ENCODE assay signal across 8 cellular contexts in the genomic region with DNA sequence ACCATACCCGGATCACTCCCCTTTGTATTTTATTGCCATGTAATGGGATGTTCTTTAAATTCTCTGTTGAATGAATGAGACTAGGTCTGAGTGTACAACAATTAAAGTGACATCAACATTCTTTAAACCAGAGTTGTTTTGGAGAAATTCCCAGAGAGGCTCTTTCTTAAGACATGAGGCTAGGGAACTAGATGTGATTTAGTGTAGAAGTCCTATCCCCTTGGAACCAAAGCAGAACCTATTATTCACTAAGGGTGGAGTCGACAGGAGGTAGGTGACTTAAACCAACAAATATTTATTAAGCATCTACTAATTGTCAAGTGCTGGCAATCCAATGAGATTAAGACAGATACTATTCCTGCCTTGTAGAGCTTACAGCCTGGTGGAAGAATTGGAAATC. TPM values are rescaled to one million over a fixed set of nuclear protein-coding genes. Genes with fewer than 3 reads are reported as not detected.
DNase-seq lines count a peak whose midpoint lies in the region; ATAC-seq and TF ChIP-seq lines count a peak whose summit lies in the region.

No MANE protein-coding gene starts in this region.

- 22 to 47% methylated on average over 2 of the region's 2 CpGs for WGBS in esophagus squamous epithelium, 2 donors

- DNase-seq in GM12864 (ENCODE audit: low read depth) (no peak), SK-N-MC (ENCODE audit: low read depth, low spot score) (no peak), esophagus squamous epithelium (lab: John Stamatoyannopoulos, UW) (no peak), gastrocnemius medialis (no peak), NCI-H1930 (lab: John Stamatoyannopoulos, UW) (no peak), ACHN (no peak)
- no peak for DNase-seq in effector CD8-positive, alpha-beta T cell (lab: John Stamatoyannopoulos, UW)

- in situ Hi-C loops in gastrocnemius medialis (cut with MboI; ENCODE audit: low sequenced_read_pairs in 4 of 4): no loop called here
- in situ Hi-C loops in ACHN (cut with HindIII; ENCODE audit: low pct_ligation_motif_present, low pct_unique_long_range_greater_than_20kb, low sequenced_read_pairs): no loop called here

- peaks cover 54% of the 10 kb centered on the region for H3K36me3 ChIP-seq in SK-N-MC (ENCODE audit: insufficient read depth, low read length)
- H3K36me3 ChIP-seq in esophagus squamous epithelium: peaks cover 5 to 33% (median 6%) of the 10 kb centered on the region in 3 donors
- H3K36me3 ChIP-seq in gastrocnemius medialis: peaks cover 2 to 44% of the 10 kb centered on the region in 2 donors

- H3K27me3 ChIP-seq in esophagus squamous epithelium (no peaks in the 10 kb centered on the region), gastrocnemius medialis (no peaks in the 10 kb centered on the region)

- intact Hi-C loops in esophagus squamous epithelium (cut with DNase I): no loop called here
- intact Hi-C loops in gastrocnemius medialis (cut with DNase I; ENCODE audit: low total_unique reads): loop anchor here (5.0 to 10.0 kb wide), 3 partner anchors 77 to 305 kb away; a partner anchor contains a TSS

- peak overlapping the region; percentile 97 for H3K9ac ChIP-seq in SK-N-MC (ENCODE audit: insufficient read length)

- H3K9me3 ChIP-seq in SK-N-MC (ENCODE audit: low read depth, low read length): no peaks in the 10 kb centered on the region
- H3K9me3 ChIP-seq in esophagus squamous epithelium: no peaks in the 10 kb centered on the region
- no peaks in the 10 kb centered on the region for H3K9me3 ChIP-seq in gastrocnemius medialis

- no peak for TF ChIP-seq POLR2A in esophagus squamous epithelium (IDR thresholded peaks at IDR 0.05)
- TF ChIP-seq POLR2A in gastrocnemius medialis (IDR thresholded peaks at IDR 0.05): no peak

- H3K4me1 ChIP-seq in esophagus squamous epithelium (peaks cover 6 to 20% (median 17%) of the 10 kb centered on the region in 3 donors), gastrocnemius medialis (peaks cover 13 to 21% of the 10 kb centered on the region in 2 donors)

- peak in 1 of 2 donors; percentile 29 for ATAC-seq in gastrocnemius medialis
- ATAC-seq in HG03565 (IDR thresholded peaks at IDR 0.05; ENCODE audit: unreplicated experiment): no peak

- no peak overlapping the region for H3K27ac ChIP-seq in SK-N-MC
- H3K27ac ChIP-seq in esophagus squamous epithelium: peak overlapping the region in 3 of 4 donors; percentile 46 to 98 (median 94)
- peak overlapping the region; percentile 92 to 97 (median 95) for H3K27ac ChIP-seq in gastrocnemius medialis

- no peak for TF ChIP-seq CTCF in GM12864 (IDR thresholded peaks at IDR 0.05; ENCODE audit: low read depth, low read length, missing control alignments)
- TF ChIP-seq CTCF in esophagus squamous epithelium (IDR thresholded peaks at IDR 0.05): no peak
- TF ChIP-seq CTCF in gastrocnemius medialis (IDR thresholded peaks at IDR 0.05 in 4 of 5, conservative IDR thresholded peaks at IDR 0.05 in 1 of 5): no peak

- H3K4me3 ChIP-seq in GM12864 (ENCODE audit: low read depth, low read length) (peak overlapping the region; percentile 85), SK-N-MC (peak overlapping the region; percentile 90), esophagus squamous epithelium (peak overlapping the region in 3 of 4 donors; percentile 71 to 97 (median 96)), gastrocnemius medialis (peak overlapping the region; percentile 71 to 98 (median 90))

RNA-seq across cellular contexts. Expression of a gene that starts 1.7 kb away (rescaled TPM):
- 10 to 100 TPM; 34.5 to 50.2 (median 44.6) TPM for total RNA-seq in esophagus squamous epithelium
- 100 to 1,000 TPM in 2 of 4 donors, 10 to 100 TPM in 2; 61.0 to 124 (median 88.9) TPM for total RNA-seq in gastrocnemius medialis

RNA-seq across cellular contexts. Expression of a gene that starts 23.3 kb away (rescaled TPM):
- total RNA-seq in esophagus squamous epithelium: under 1 TPM in 3 of 4 donors, not detected in 1; 0.09 to 0.75 (median 0.38) TPM
- total RNA-seq in gastrocnemius medialis: under 1 TPM in 3 of 4 donors, not detected in 1; 0.13 to 0.51 (median 0.47) TPM
